ENCODE assay signal across 19 cellular contexts in the genomic region with DNA sequence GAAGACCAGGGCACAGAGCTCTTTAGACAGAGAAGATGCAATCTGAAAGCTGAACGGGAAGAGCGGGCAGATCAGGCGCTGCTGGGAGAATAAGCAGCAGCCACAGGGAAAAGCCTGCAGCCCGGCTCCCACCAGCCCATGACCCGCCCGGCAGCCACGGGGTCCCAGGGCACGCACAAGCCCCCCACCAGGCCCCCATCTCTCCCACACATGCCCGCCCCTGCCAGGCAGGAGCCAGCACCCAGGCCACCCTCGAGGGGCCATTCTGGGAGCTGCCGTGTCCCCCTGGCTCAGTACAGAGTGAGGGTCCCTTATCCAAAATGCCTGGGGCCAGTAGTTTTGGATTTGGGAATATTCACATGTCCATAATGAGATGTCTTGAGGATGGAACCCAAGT. TPM values are rescaled to one million over a fixed set of nuclear protein-coding genes. Genes with fewer than 3 reads are reported as not detected.
DNase-seq lines count a peak whose midpoint lies in the region; ATAC-seq and TF ChIP-seq lines count a peak whose summit lies in the region.
"Had no signal": no experiment of that assay in that cellular context is flagged by ENCODE, and none has a peak within 500 bp of the region (broad histone marks: within the 10 kb centered on the region; RNA-seq: fewer than 3 reads in every experiment).

No MANE protein-coding gene starts in this region.

- H3K4me3 Mint-ChIP-seq in Calu3 (ENCODE audit: low read depth, unreplicated experiment), result no peak overlapping the region
- H3K4me3 Mint-ChIP-seq: activated CD4-positive, alpha-beta T cell treated with anti-CD3 and anti-CD28 coated beads, Interleukin-2, amount 10 ng/mL, durations not matched to agents 7 days and 5 days; CD8-positive, alpha-beta T cell; HFFc6 had no signal

- no peaks in the 10 kb centered on the region for H3K36me3 ChIP-seq in cardiac muscle cell
- peaks cover 13% of the 10 kb centered on the region for H3K36me3 ChIP-seq in lower lobe of right lung
- H3K36me3 ChIP-seq in transverse colon, result peaks cover 0 to 7% (median 0%) of the 10 kb centered on the region in 4 donors
- peaks cover 21% of the 10 kb centered on the region in 2 experiments for H3K36me3 ChIP-seq in SK-N-SH (replicated peaks in 1 of 2; ENCODE audit: control insufficient read depth in 1 of 2, insufficient read depth in 2 of 2, low read length in 1 of 2)

- TF ChIP-seq CTCF in cardiac muscle cell (IDR thresholded peaks at IDR 0.05; ENCODE audit: low read depth, low read length) (no peak), lower lobe of right lung (IDR thresholded peaks at IDR 0.05) (no peak), transverse colon (IDR thresholded peaks at IDR 0.05) (no peak), SK-N-SH (IDR thresholded peaks at IDR 0.05) (no peak), Calu3 (IDR thresholded peaks at IDR 0.05; ENCODE audit: unreplicated experiment) (no peak)

- TF ChIP-seq RAD21 in SK-N-SH (IDR thresholded peaks at IDR 0.05; ENCODE audit: low read length), result no peak

- no peaks in the 10 kb centered on the region for H3K27me3 Mint-ChIP-seq in Calu3 (ENCODE audit: unreplicated experiment)
- H3K27me3 Mint-ChIP-seq: activated CD4-positive, alpha-beta T cell treated with anti-CD3 and anti-CD28 coated beads, Interleukin-2, amount 10 ng/mL, durations not matched to agents 7 days and 5 days had no signal

- no peak overlapping the region for H2AFZ ChIP-seq in SK-N-SH (ENCODE audit: low read depth)

- TF ChIP-seq POLR2A in transverse colon (IDR thresholded peaks at IDR 0.05), result no peak

- H3K9me3 ChIP-seq in cardiac muscle cell (ENCODE audit: low read depth) (peaks cover 6% of the 10 kb centered on the region), lower lobe of right lung (peaks cover 6% of the 10 kb centered on the region), transverse colon (peaks cover 4% of the 10 kb centered on the region in 2 donors), SK-N-SH (peaks cover 9% of the 10 kb centered on the region)

- peaks cover 4% of the 10 kb centered on the region for H3F3A ChIP-seq in SK-N-SH (replicated peaks; ENCODE audit: insufficient read depth)

- H3K27ac ChIP-seq in cardiac muscle cell (peak overlapping the region; percentile 86), lower lobe of right lung (no peak overlapping the region), transverse colon (no peak overlapping the region), SK-N-SH (ENCODE audit: low read depth in 2 of 2, low read length in 1 of 2) (no peak overlapping the region)
- H3K27ac ChIP-seq: KMS-11 had no signal

- POLR2A ChIA-PET in SK-N-SH (lab: Yijun Ruan, JAX), result no interaction called here

- no peak overlapping the region for H3K27ac Mint-ChIP-seq in Calu3 (ENCODE audit: unreplicated experiment)
- H3K27ac Mint-ChIP-seq: activated CD4-positive, alpha-beta T cell treated with anti-CD3 and anti-CD28 coated beads, Interleukin-2, amount 10 ng/mL, durations not matched to agents 7 days and 5 days; CD8-positive, alpha-beta T cell; HFFc6 had no signal

- no peak overlapping the region for H3K4me2 ChIP-seq in SK-N-SH
- H3K4me2 ChIP-seq: KMS-11 had no signal

- CTCF ChIA-PET in SK-N-SH (lab: Yijun Ruan, JAX) (no interaction called here), Calu3 (lab: Charles Lee) (interaction anchor here (0.6 kb wide), 1 partner anchor 188 kb away, joined by 4 read pairs; no protein-coding TSS in a partner anchor)

- H3K4me1 ChIP-seq in cardiac muscle cell (ENCODE audit: low read depth) (peaks cover 11% of the 10 kb centered on the region), lower lobe of right lung (peaks cover 9% of the 10 kb centered on the region), transverse colon (peaks cover 0 to 10% (median 7%) of the 10 kb centered on the region in 4 donors), SK-N-SH (ENCODE audit: control insufficient read depth in 1 of 2, insufficient read depth in 2 of 2, low read depth in 1 of 2, low read length in 1 of 2) (no peaks in the 10 kb centered on the region)

- in situ Hi-C loops in transverse colon (cut with MboI; ENCODE audit: low pct_ligation_motif_present in 1 of 4, low pct_unique_long_range_greater_than_20kb in 1 of 4, low sequenced_read_pairs in 3 of 4), result no loop called here

- H3K4me1 Mint-ChIP-seq in Calu3 (ENCODE audit: low read depth, unreplicated experiment), result no peaks in the 10 kb centered on the region
- H3K4me1 Mint-ChIP-seq: activated CD4-positive, alpha-beta T cell treated with anti-CD3 and anti-CD28 coated beads, Interleukin-2, amount 10 ng/mL, durations not matched to agents 7 days and 5 days had no signal

- TF ChIP-seq EP300 in transverse colon (IDR thresholded peaks at IDR 0.05; ENCODE audit: low read depth), result no peak
- TF ChIP-seq EP300 in SK-N-SH (IDR thresholded peaks at IDR 0.05; ENCODE audit: borderline replicate concordance in 1 of 2, low read depth in 1 of 2, low read length in 1 of 2), result no peak

- H4K20me1 ChIP-seq in SK-N-SH (ENCODE audit: insufficient read depth), result no peaks in the 10 kb centered on the region

- H3K9ac ChIP-seq in SK-N-SH, result no peak overlapping the region
- H3K9ac ChIP-seq: KMS-11 had no signal

- H3K79me2 ChIP-seq in SK-N-SH (ENCODE audit: insufficient read depth), result no peaks in the 10 kb centered on the region

- no peak for ATAC-seq in lower lobe of right lung
- ATAC-seq in HG02642 (IDR thresholded peaks at IDR 0.05; ENCODE audit: poor library complexity, unreplicated experiment), result no peak
- ATAC-seq: CD8-positive, alpha-beta T cell; Panc1 had no signal

- BruUV-seq in Calu3 (replicated peaks; lab: Mats Ljungman, UMichigan), result no TSS peak

- WGBS in transverse colon (ENCODE audit: low coverage in 1 of 2), 2 donors, result 88 to 95% methylated on average over 4 to 11 of the region's 11 CpGs
- 90% methylated on average over 3 of the region's 11 CpGs for WGBS in SK-N-SH (ENCODE audit: low lambda C conversion rate)

- H3K27me3 ChIP-seq in cardiac muscle cell (no peaks in the 10 kb centered on the region), lower lobe of right lung (ENCODE audit: low read depth) (no peaks in the 10 kb centered on the region), transverse colon (no peaks in the 10 kb centered on the region), SK-N-SH (ENCODE audit: insufficient read depth) (no peaks in the 10 kb centered on the region)

- H3K9me3 Mint-ChIP-seq in Calu3 (ENCODE audit: low read depth, unreplicated experiment), result peaks cover 4% of the 10 kb centered on the region

- intact Hi-C loops in lower lobe of right lung (cut with DNase I), result no loop called here
- intact Hi-C loops in transverse colon (cut with DNase I; ENCODE audit: low total_unique reads), result no loop called here
- intact Hi-C loops in Calu3 (cut with micrococcal nuclease; ENCODE audit: unreplicated experiment), result no loop called here

- DNase-seq in activated CD8-positive, alpha-beta memory T cell treated with anti-CD3 and anti-CD28 coated beads, Interleukin-2, amount 50 U/mL, for 4 hours, result peak; percentile 4
- DNase-seq in cardiac muscle cell (ENCODE audit: low read depth in 1 of 2, low spot score in 1 of 2) (no peak), lower lobe of right lung (peak; percentile 20), transverse colon (peak; percentile 7), SK-N-SH (no peak), Calu3 (no peak)
- DNase-seq: activated CD4-positive, alpha-beta T cell treated with anti-CD3 and anti-CD28 coated beads, Interleukin-2, amount 10 ng/mL, durations not matched to agents 7 days and 5 days; caudate nucleus; dermis blood vessel endothelial cell; GDM1; HFFc6; NCI-H146; NCI-H524; NK-92 treated with Interleukin-12 subunit alpha and Interleukin-12 subunit beta, amount 100 ng/mL, for 24 hours; stimulated activated CD8-positive, alpha-beta memory T cell treated with anti-CD3 and anti-CD28 coated beads, Interleukin-4, amount 100 ng/mL, for 48 hours had no signal

- H3K4me3 ChIP-seq in cardiac muscle cell, result no peak overlapping the region
- H3K4me3 ChIP-seq in lower lobe of right lung, result no peak overlapping the region
- no peak overlapping the region for H3K4me3 ChIP-seq in transverse colon
- no peak overlapping the region for H3K4me3 ChIP-seq in SK-N-SH (ENCODE audit: low read depth in 2 of 2, low read length in 1 of 2)

- peaks cover 15% of the 10 kb centered on the region for H3K36me3 Mint-ChIP-seq in Calu3 (ENCODE audit: insufficient read depth, unreplicated experiment)

- no peaks in the 10 kb centered on the region for H3K9me2 ChIP-seq in SK-N-SH

TF ChIP-seq in SK-N-SH, 30 proteins besides CTCF, POLR2A, EP300 and RAD21:
- TF ChIP-seq JUND (IDR thresholded peaks at IDR 0.05) (no peak), GABPA (IDR thresholded peaks at IDR 0.05; ENCODE audit: low read depth) (no peak), MEF2A (IDR thresholded peaks at IDR 0.05; ENCODE audit: borderline replicate concordance, low read depth) (no peak), RXRA (IDR thresholded peaks at IDR 0.05; ENCODE audit: borderline replicate concordance, low read depth) (no peak), MXI1 (IDR thresholded peaks at IDR 0.05; ENCODE audit: low read depth, low read length) (no peak), RFX5 (IDR thresholded peaks at IDR 0.05; ENCODE audit: low read length) (no peak)
- TF ChIP-seq, protein P1, sequence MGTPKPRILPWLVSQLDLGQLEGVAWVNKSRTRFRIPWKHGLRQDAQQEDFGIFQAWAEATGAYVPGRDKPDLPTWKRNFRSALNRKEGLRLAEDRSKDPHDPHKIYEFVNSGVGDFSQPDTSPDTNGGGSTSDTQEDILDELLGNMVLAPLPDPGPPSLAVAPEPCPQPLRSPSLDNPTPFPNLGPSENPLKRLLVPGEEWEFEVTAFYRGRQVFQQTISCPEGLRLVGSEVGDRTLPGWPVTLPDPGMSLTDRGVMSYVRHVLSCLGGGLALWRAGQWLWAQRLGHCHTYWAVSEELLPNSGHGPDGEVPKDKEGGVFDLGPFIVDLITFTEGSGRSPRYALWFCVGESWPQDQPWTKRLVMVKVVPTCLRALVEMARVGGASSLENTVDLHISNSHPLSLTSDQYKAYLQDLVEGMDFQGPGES (IDR thresholded peaks at IDR 0.05; ENCODE audit: low read depth, low read length), result no peak

RNA-seq across cellular contexts. Expression of gene SLC19A1, which starts 16.3 kb away (rescaled TPM):
- total RNA-seq in cardiac muscle cell (19.5 and 25.4 TPM in 2 replicates), lower lobe of right lung (50.7 TPM), transverse colon (10 to 100 TPM in 3 of 4 donors, 1 to 10 TPM in 1; 8.3 to 24.1 (median 17.3) TPM), Calu3 (2022) (21.4 and 25.5 TPM in 2 replicates)
- polyA plus RNA-seq in cardiac muscle cell (35.1 and 50.3 TPM in 2 replicates), SK-N-SH (2012; rRNA removed) (13.0 and 15.0 TPM in 2 replicates)
- 4.5 and 8.6 TPM in 2 replicates for polyA plus RNA-seq in SK-N-SH (2012; cell fraction: cytosol; rRNA removed)
- 21.6 and 27.3 TPM in 2 replicates for polyA plus RNA-seq in SK-N-SH (2012; cell fraction: nucleus; rRNA removed)

Comparison
In these comparisons a context has a peak if more than half of its experiments do, and no peak if none do; other contexts are left out.
1. DNase-seq: peak in activated CD8-positive, alpha-beta memory T cell treated with anti-CD3 and anti-CD28 coated beads, Interleukin-2, amount 50 U/mL, for 4 hours (single experiment), lower lobe of right lung (single experiment) and transverse colon (single experiment); none in cardiac muscle cell (0 of 2), SK-N-SH (single experiment) and Calu3 (single experiment).